Comparison of ENCODE assay signal across 17 cellular contexts in the genomic region with DNA sequence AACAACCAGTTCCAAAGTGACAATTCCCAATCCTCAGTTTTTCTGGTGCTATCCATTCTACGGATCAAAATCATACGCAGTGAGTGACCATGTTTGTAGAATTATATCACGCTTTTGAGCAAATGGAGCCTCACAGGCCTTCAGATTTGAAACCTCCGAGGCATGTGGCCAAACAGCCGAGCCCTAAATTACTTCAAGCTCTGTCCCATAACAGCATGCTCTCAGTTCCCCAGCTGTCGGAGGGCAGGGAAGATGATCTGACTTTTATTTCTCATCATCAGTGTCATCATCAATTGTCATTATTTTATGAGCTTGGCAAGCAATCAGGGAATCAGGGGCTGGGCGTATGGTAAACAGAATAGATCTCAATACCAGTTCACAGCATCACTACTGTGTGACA.
"Had no signal": no experiment of that assay in that cellular context is flagged by ENCODE, and none has a peak within 500 bp of the region (broad histone marks: within the 10 kb centered on the region; RNA-seq: fewer than 3 reads in every experiment).

No MANE protein-coding gene starts in this region.

- H3K27me3 ChIP-seq: tibial artery had no signal

- ATAC-seq: activated CD4-positive, CD25-positive, alpha-beta regulatory T cell treated with anti-CD3 and anti-CD28 coated beads, Interleukin-2, amount 50 U/mL, for 24 hours; activated CD8-positive, alpha-beta memory T cell treated with anti-CD3 and anti-CD28 coated beads, Interleukin-2, amount 10 ng/mL, durations not matched to agents 7 days and 5 days; activated CD8-positive, alpha-beta T cell treated with anti-CD3 and anti-CD28 coated beads for 36 hours; foreskin keratinocyte; naive thymus-derived CD4-positive, alpha-beta T cell; stimulated activated naive CD8-positive, alpha-beta T cell treated with anti-CD3 and anti-CD28 coated beads, Interleukin-15, Interleukin-2, amounts not matched to agents 100 U/mL and 50 U/mL, for 24 hours had no signal

- H3K36me3 ChIP-seq: tibial artery had no signal

- H3K4me1 ChIP-seq: foreskin keratinocyte had no signal

- H3K4me3 ChIP-seq: tibial artery had no signal

- H3K9me3 ChIP-seq: tibial artery had no signal

- DNase-seq: activated CD4-positive, alpha-beta T cell treated with anti-CD3 and anti-CD28 coated beads, Interleukin-2, amount 10 ng/mL, durations not matched to agents 7 days and 5 days; activated CD8-positive, alpha-beta memory T cell treated with anti-CD3 and anti-CD28 coated beads, Interleukin-2, amount 10 ng/mL, durations not matched to agents 7 days and 5 days; activated CD8-positive, alpha-beta T cell treated with anti-CD3 and anti-CD28 coated beads for 36 hours; activated effector memory CD4-positive, alpha-beta T cell treated with anti-CD3 and anti-CD28 coated beads, Interleukin-2, amount 50 U/mL, for 16 hours; activated naive CD4-positive, alpha-beta T cell treated with anti-CD3 and anti-CD28 coated beads, Interleukin-2, amount 10 ng/mL, durations not matched to agents 7 days and 5 days; activated T-cell treated with anti-CD3 and anti-CD28 coated beads for 4 hours; amygdala; effector CD4-positive, alpha-beta T cell; erythroblast; foreskin keratinocyte; kidney; naive thymus-derived CD4-positive, alpha-beta T cell; retina; stimulated activated CD4-positive, alpha-beta T cell treated with anti-CD3 and anti-CD28 coated beads, Interleukin-4, amount 100 ng/mL, for 24 hours; stimulated activated naive CD8-positive, alpha-beta T cell treated with anti-CD3 and anti-CD28 coated beads, Interleukin-15, Interleukin-2, amounts not matched to agents 100 U/mL and 50 U/mL, for 24 hours; tibial artery had no signal

- H3K27ac ChIP-seq: foreskin keratinocyte, tibial artery had no signal
